In genomic region chr4:13538427-13538973, GRCh38 we compare ENCODE assay signal across 16 cellular contexts. TPM values are rescaled to one million over a fixed set of nuclear protein-coding genes. Genes with fewer than 3 reads are reported as not detected.
A peak's percentile ranks its signal among the peaks of the same experiment; 100 is the strongest.
DNase-seq lines count a peak whose midpoint lies in the region; ATAC-seq and TF ChIP-seq lines count a peak whose summit lies in the region.
"Had no signal": no experiment of that assay in that cellular context is flagged by ENCODE, and none has a peak within 500 bp of the region (broad histone marks: within the 10 kb centered on the region; RNA-seq: fewer than 3 reads in every experiment).

No MANE protein-coding gene starts in this region.

- H3K4me1 Mint-ChIP-seq in natural killer cell (peaks cover 9 to 21% of the 10 kb centered on the region in 2 donors), type B pancreatic cell (ENCODE audit: unreplicated experiment) (peaks cover 9% of the 10 kb centered on the region), Caco-2 (ENCODE audit: low read depth, unreplicated experiment) (no peaks in the 10 kb centered on the region)
- H3K4me1 Mint-ChIP-seq in natural killer cell treated with Interleukin-12 subunit alpha and Interleukin-12 subunit beta and Interleukin-15 and Interleukin-18, amount 100 ng/mL, for 72 hours (ENCODE audit: low read depth in 2 of 2): peaks cover 13 to 15% of the 10 kb centered on the region in 2 donors
- H3K4me1 Mint-ChIP-seq in activated naive CD8-positive, alpha-beta T cell (ENCODE audit: low read depth): peaks cover 42% of the 10 kb centered on the region
- peaks cover 11 to 55% (median 36%) of the 10 kb centered on the region in 7 donors for H3K4me1 Mint-ChIP-seq in naive thymus-derived CD4-positive, alpha-beta T cell

- no peak overlapping the region for H3K27ac ChIP-seq in naive thymus-derived CD4-positive, alpha-beta T cell (ENCODE audit: low read depth, low read length)
- H3K27ac ChIP-seq: pancreas had no signal

- BruUV-seq in Caco-2 (replicated peaks; lab: Mats Ljungman, UMichigan): no TSS peak

- ATAC-seq in natural killer cell (no peak), HG03469 (IDR thresholded peaks at IDR 0.05; ENCODE audit: unreplicated experiment) (no peak)
- ATAC-seq in natural killer cell treated with Interleukin-12 subunit alpha and Interleukin-12 subunit beta and Interleukin-15 and Interleukin-18, amount 100 ng/mL, for 72 hours: no peak
- no peak for ATAC-seq in naive thymus-derived CD4-positive, alpha-beta T cell
- ATAC-seq: heart left ventricle, pancreas had no signal

- H3K27me3 Mint-ChIP-seq in natural killer cell (ENCODE audit: low read depth in 2 of 2) (peaks cover 76 to 80% of the 10 kb centered on the region in 2 donors), type B pancreatic cell (peaks cover 97% of the 10 kb centered on the region), Caco-2 (ENCODE audit: insufficient read depth, unreplicated experiment) (peaks cover 2% of the 10 kb centered on the region)
- peaks cover 37 to 61% of the 10 kb centered on the region in 2 donors for H3K27me3 Mint-ChIP-seq in natural killer cell treated with Interleukin-12 subunit alpha and Interleukin-12 subunit beta and Interleukin-15 and Interleukin-18, amount 100 ng/mL, for 72 hours
- peaks cover 56% of the 10 kb centered on the region for H3K27me3 Mint-ChIP-seq in activated naive CD8-positive, alpha-beta T cell
- H3K27me3 Mint-ChIP-seq in naive thymus-derived CD4-positive, alpha-beta T cell: peaks cover 84 to 97% (median 89%) of the 10 kb centered on the region in 5 donors

- intact Hi-C loops in natural killer cell (cut with micrococcal nuclease) (no loop called here), Caco-2 (cut with micrococcal nuclease; ENCODE audit: unreplicated experiment) (no loop called here)
- intact Hi-C loops in naive thymus-derived CD4-positive, alpha-beta T cell (cut with micrococcal nuclease): no loop called here

- no peak for TF ChIP-seq CTCF in natural killer cell (IDR thresholded peaks at IDR 0.05)
- no peak for TF ChIP-seq CTCF in type B pancreatic cell (conservative IDR thresholded peaks at IDR 0.05)
- TF ChIP-seq CTCF in Caco-2 (IDR thresholded peaks at IDR 0.05; ENCODE audit: insufficient read depth in 1 of 2, low read depth in 1 of 2, low read length in 1 of 2, severe bottlenecking in 1 of 2, unreplicated experiment in 1 of 2): no peak

- H3K4me3 Mint-ChIP-seq in natural killer cell (peak overlapping the region; percentile 38), type B pancreatic cell (peak overlapping the region; percentile 28), Caco-2 (ENCODE audit: unreplicated experiment) (no peak overlapping the region)
- no peak overlapping the region for H3K4me3 Mint-ChIP-seq in natural killer cell treated with Interleukin-12 subunit alpha and Interleukin-12 subunit beta and Interleukin-15 and Interleukin-18, amount 100 ng/mL, for 72 hours
- peak overlapping the region; percentile 65 for H3K4me3 Mint-ChIP-seq in activated naive CD8-positive, alpha-beta T cell
- H3K4me3 Mint-ChIP-seq in naive thymus-derived CD4-positive, alpha-beta T cell: peak overlapping the region in 8 of 10 donors; percentile 3 to 61 (median 27)

- H3K36me3 Mint-ChIP-seq in natural killer cell: peaks cover 11% of the 10 kb centered on the region
- peaks cover 8% of the 10 kb centered on the region for H3K36me3 Mint-ChIP-seq in natural killer cell treated with Interleukin-12 subunit alpha and Interleukin-12 subunit beta and Interleukin-15 and Interleukin-18, amount 100 ng/mL, for 72 hours
- H3K36me3 Mint-ChIP-seq in activated naive CD8-positive, alpha-beta T cell: peaks cover 9% of the 10 kb centered on the region
- peaks cover 0 to 14% (median 2%) of the 10 kb centered on the region in 5 donors for H3K36me3 Mint-ChIP-seq in naive thymus-derived CD4-positive, alpha-beta T cell
- H3K36me3 Mint-ChIP-seq in type B pancreatic cell: no peaks in the 10 kb centered on the region
- H3K36me3 Mint-ChIP-seq in Caco-2 (ENCODE audit: insufficient read depth, unreplicated experiment): no peaks in the 10 kb centered on the region

- DNase-seq in natural killer cell (no peak), type B pancreatic cell (ENCODE audit: extremely low spot score, unreplicated experiment) (no peak), Caco-2 (no peak)
- no peak for DNase-seq in natural killer cell treated with Interleukin-12 subunit alpha and Interleukin-12 subunit beta and Interleukin-15 and Interleukin-18, amount 100 ng/mL, for 72 hours (ENCODE audit: low spot score)
- DNase-seq in naive thymus-derived CD4-positive, alpha-beta T cell: no peak
- DNase-seq in activated CD8-positive, alpha-beta memory T cell treated with anti-CD3 and anti-CD28 coated beads for 24 hours: no peak
- DNase-seq: activated CD4-positive, alpha-beta T cell treated with anti-CD3 and anti-CD28 coated beads for 48 hours; activated effector memory CD4-positive, alpha-beta T cell treated with Interleukin-2 at 50 U/mL for 16 hours; DMS 273 treated with DMSO at 0.1 percent for 48 hours; heart left ventricle; NCI-H1417 treated with DMSO at 0.1 percent for 48 hours; NK-92 treated with Interleukin-12 subunit alpha and Interleukin-12 subunit beta, amount 100 ng/mL, for 24 hours had no signal

- H3K9me3 ChIP-seq in naive thymus-derived CD4-positive, alpha-beta T cell (ENCODE audit: control insufficient read depth in 2 of 3, low read length in 3 of 3): peaks cover 0 to 19% (median 0%) of the 10 kb centered on the region in 3 experiments
- H3K9me3 ChIP-seq in Caco-2: no peaks in the 10 kb centered on the region
- H3K9me3 ChIP-seq: heart left ventricle, pancreas had no signal

- POLR2A ChIA-PET in naive thymus-derived CD4-positive, alpha-beta T cell (lab: Charles Lee): no interaction called here
- POLR2A ChIA-PET in Caco-2 (lab: Charles Lee): no interaction called here

- peaks cover 2 to 3% of the 10 kb centered on the region in 2 donors for H3K9me3 Mint-ChIP-seq in natural killer cell
- peaks cover 3% of the 10 kb centered on the region for H3K9me3 Mint-ChIP-seq in natural killer cell treated with Interleukin-12 subunit alpha and Interleukin-12 subunit beta and Interleukin-15 and Interleukin-18, amount 100 ng/mL, for 72 hours
- H3K9me3 Mint-ChIP-seq in activated naive CD8-positive, alpha-beta T cell (ENCODE audit: low read depth): no peaks in the 10 kb centered on the region
- peaks cover 0 to 45% (median 14%) of the 10 kb centered on the region in 11 donors for H3K9me3 Mint-ChIP-seq in naive thymus-derived CD4-positive, alpha-beta T cell
- H3K9me3 Mint-ChIP-seq in type B pancreatic cell: no peaks in the 10 kb centered on the region
- H3K9me3 Mint-ChIP-seq in Caco-2 (ENCODE audit: unreplicated experiment): no peaks in the 10 kb centered on the region

- H3K27me3 ChIP-seq in naive thymus-derived CD4-positive, alpha-beta T cell (ENCODE audit: control insufficient read depth in 2 of 2, insufficient read depth in 2 of 2, low read length in 2 of 2): peaks cover 23 to 71% of the 10 kb centered on the region in 2 donors
- H3K27me3 ChIP-seq in Caco-2 (replicated peaks; ENCODE audit: control insufficient read depth, insufficient read depth, low read length): no peaks in the 10 kb centered on the region

- no peak overlapping the region for H3K4me3 ChIP-seq in naive thymus-derived CD4-positive, alpha-beta T cell (ENCODE audit: low read length)
- no peak overlapping the region for H3K4me3 ChIP-seq in Caco-2 (ENCODE audit: low read depth, low read length)
- H3K4me3 ChIP-seq: heart left ventricle, pancreas had no signal

- peak overlapping the region in 1 of 2 donors; percentile 22 for H3K27ac Mint-ChIP-seq in natural killer cell
- H3K27ac Mint-ChIP-seq in natural killer cell treated with Interleukin-12 subunit alpha and Interleukin-12 subunit beta and Interleukin-15 and Interleukin-18, amount 100 ng/mL, for 72 hours: peak overlapping the region in 1 of 2 donors; percentile 79
- H3K27ac Mint-ChIP-seq in activated naive CD8-positive, alpha-beta T cell: peak overlapping the region; percentile 76
- H3K27ac Mint-ChIP-seq in naive thymus-derived CD4-positive, alpha-beta T cell: peak overlapping the region in 2 of 9 donors; percentile 4 to 83
- no peak overlapping the region for H3K27ac Mint-ChIP-seq in type B pancreatic cell
- no peak overlapping the region for H3K27ac Mint-ChIP-seq in Caco-2 (ENCODE audit: unreplicated experiment)

- H3K4me1 ChIP-seq in naive thymus-derived CD4-positive, alpha-beta T cell (ENCODE audit: control insufficient read depth in 2 of 2, insufficient read depth in 2 of 2, low read length in 2 of 2): peaks cover 0 to 21% of the 10 kb centered on the region in 2 donors
- no peaks in the 10 kb centered on the region for H3K4me1 ChIP-seq in Caco-2

- CTCF ChIA-PET in naive thymus-derived CD4-positive, alpha-beta T cell (lab: Charles Lee): no interaction called here
- CTCF ChIA-PET in Caco-2 (lab: Charles Lee): no interaction called here

- H3K36me3 ChIP-seq in naive thymus-derived CD4-positive, alpha-beta T cell (ENCODE audit: control insufficient read depth in 2 of 3, insufficient read depth in 3 of 3, low read length in 3 of 3): no peaks in the 10 kb centered on the region
- H3K36me3 ChIP-seq in Caco-2 (ENCODE audit: control insufficient read depth, insufficient read depth, low read length): no peaks in the 10 kb centered on the region
- H3K36me3 ChIP-seq: heart left ventricle, pancreas had no signal

RNA-seq across cellular contexts. Expression of gene NKX3-2, which starts 5.8 kb away (rescaled TPM):
- not detected for total RNA-seq in natural killer cell
- not detected for total RNA-seq in natural killer cell treated with Interleukin-12 subunit alpha and Interleukin-12 subunit beta and Interleukin-15 and Interleukin-18, amount 100 ng/mL, for 72 hours
- not detected for total RNA-seq in naive thymus-derived CD4-positive, alpha-beta T cell
- not detected for polyA plus RNA-seq in naive thymus-derived CD4-positive, alpha-beta T cell
- total RNA-seq in type B pancreatic cell (ENCODE audit: low replicate concordance): 0.79 and 6.0 TPM in 2 replicates
- 1.7 and 2.4 TPM in 2 replicates for total RNA-seq in Caco-2 (2022)
- total RNA-seq: T-helper 2 cell treated with Interferon-gamma antibody and Interleukin-4, amounts not matched to agents 100 ng/mL and 5 ng/mL, for 36 hours had no signal
- polyA plus RNA-seq: heart left ventricle had no signal

RNA-seq across cellular contexts. Expression of gene RAB28, which starts 54.4 kb away (rescaled TPM):
- total RNA-seq in natural killer cell (10 to 100 TPM; 10.2 to 13.1 (median 12.9) TPM), type B pancreatic cell (ENCODE audit: low replicate concordance) (16.4 and 20.8 TPM in 2 replicates), Caco-2 (2022) (12.7 and 14.5 TPM in 2 replicates)
- 10 to 100 TPM; 16.7 to 17.7 TPM for total RNA-seq in natural killer cell treated with Interleukin-12 subunit alpha and Interleukin-12 subunit beta and Interleukin-15 and Interleukin-18, amount 100 ng/mL, for 72 hours
- 10 to 100 TPM in 3 of 5 experiments, 1 to 10 TPM in 2; 8.0 to 16.1 (median 14.0) TPM for total RNA-seq in naive thymus-derived CD4-positive, alpha-beta T cell
- polyA plus RNA-seq in naive thymus-derived CD4-positive, alpha-beta T cell: 10 to 100 TPM; 11.0 to 14.8 TPM

Comparison
In these comparisons a context has a peak if more than half of its experiments do, and no peak if none do; other contexts are left out.
1. H3K4me3 Mint-ChIP-seq: peak in natural killer cell (single experiment), activated naive CD8-positive, alpha-beta T cell (single experiment), naive thymus-derived CD4-positive, alpha-beta T cell (8 of 10) and type B pancreatic cell (single experiment); none in natural killer cell treated with Interleukin-12 subunit alpha and Interleukin-12 subunit beta and Interleukin-15 and Interleukin-18, amount 100 ng/mL, for 72 hours (single experiment) and Caco-2 (single experiment).